In the genomic region with DNA sequence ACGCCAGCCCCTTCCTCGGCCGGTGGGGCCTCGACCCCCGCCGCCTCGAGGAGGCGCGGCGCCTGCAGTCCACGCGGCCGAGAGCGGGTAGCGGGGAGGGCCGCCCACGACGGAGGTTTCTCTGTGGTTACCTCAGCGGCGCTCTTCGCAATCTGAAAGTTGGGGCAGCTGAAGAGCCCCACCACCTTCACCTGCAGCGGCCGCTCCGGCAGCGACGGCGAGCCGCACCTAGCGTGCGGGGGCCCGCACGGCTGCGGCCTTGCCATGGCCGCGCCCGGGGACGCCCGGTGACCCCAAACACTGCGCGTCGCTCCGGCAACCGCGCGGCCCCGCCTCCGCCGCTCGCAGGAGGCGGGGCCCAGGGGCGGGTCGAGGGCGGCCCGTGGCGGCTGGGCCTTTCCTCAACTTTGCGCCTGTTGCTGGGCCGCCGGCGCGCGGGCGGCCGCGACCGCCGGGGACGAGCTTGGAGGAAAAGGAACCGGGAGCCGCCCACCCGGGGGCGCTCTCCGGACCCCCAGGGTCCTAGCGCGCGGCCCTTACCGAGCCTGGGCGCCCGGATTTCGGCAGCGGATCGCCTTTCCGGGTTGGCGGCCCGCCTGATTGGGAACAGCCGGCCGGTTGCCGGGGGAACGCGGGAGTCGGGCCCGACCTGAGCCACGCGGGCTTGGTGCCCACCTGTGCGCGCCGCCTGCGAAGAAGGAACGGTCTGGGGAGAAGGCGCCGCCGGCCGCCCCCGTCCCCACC, we compare ENCODE assay signal across 8 cellular contexts. TPM values are rescaled to one million over a fixed set of nuclear protein-coding genes. Genes with fewer than 3 reads are reported as not detected.
DNase-seq lines count a peak whose midpoint lies in the region; ATAC-seq and TF ChIP-seq lines count a peak whose summit lies in the region.

A gene (minus strand): TSS at position 304 of the 744 bp plus-strand sequence. CDS start 38 bp downstream, at position 266.
A gene with protein sequence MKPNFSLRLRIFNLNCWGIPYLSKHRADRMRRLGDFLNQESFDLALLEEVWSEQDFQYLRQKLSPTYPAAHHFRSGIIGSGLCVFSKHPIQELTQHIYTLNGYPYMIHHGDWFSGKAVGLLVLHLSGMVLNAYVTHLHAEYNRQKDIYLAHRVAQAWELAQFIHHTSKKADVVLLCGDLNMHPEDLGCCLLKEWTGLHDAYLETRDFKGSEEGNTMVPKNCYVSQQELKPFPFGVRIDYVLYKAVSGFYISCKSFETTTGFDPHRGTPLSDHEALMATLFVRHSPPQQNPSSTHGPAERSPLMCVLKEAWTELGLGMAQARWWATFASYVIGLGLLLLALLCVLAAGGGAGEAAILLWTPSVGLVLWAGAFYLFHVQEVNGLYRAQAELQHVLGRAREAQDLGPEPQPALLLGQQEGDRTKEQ (plus strand): TSS at position 400 of the 744 bp plus-strand sequence. CDS start 398 bp downstream, outside the sequence.

- intact Hi-C loops in left lung (cut with DNase I) = no loop called here

- H3K27ac ChIP-seq in coronary artery (peak within 1 kb of the TSS; percentile 75 to 93), left lung (peak within 1 kb of the TSS; percentile 90 to 95)

- peaks cover 0 to 33% of the 10 kb centered on the region in 2 donors for H3K36me3 ChIP-seq in left lung

- peaks cover 12 to 22% of the 10 kb centered on the region in 2 donors for H3K4me1 ChIP-seq in left lung

- TF ChIP-seq CTCF in coronary artery (IDR thresholded peaks at IDR 0.05) (no peak), left lung (IDR thresholded peaks at IDR 0.05) (no peak)

- peak; percentile 98 for DNase-seq in AG20443 (ENCODE audit: low spot score)
- DNase-seq in NCI-H345 (lab: John Stamatoyannopoulos, UW) = peak; percentile 88
- DNase-seq in activated CD4-positive, alpha-beta T cell treated with anti-CD3 and anti-CD28 coated beads for 4 hours = peak; percentile 74 to 76
- DNase-seq in coronary artery (ENCODE audit: low spot score) = peak; percentile 95
- DNase-seq in left lung = peak; percentile 89 to 97
- DNase-seq in stimulated activated CD4-positive, alpha-beta T cell treated with anti-CD3 and anti-CD28 coated beads, Interleukin-2, amount 100 ng/mL, for 4 hours (ENCODE audit: low read depth) = peak; percentile 63

- no peaks in the 10 kb centered on the region for H3K9me3 ChIP-seq in left lung

- ATAC-seq in GM18873 (IDR thresholded peaks at IDR 0.05; ENCODE audit: low FRiP score, unreplicated experiment) (peak; percentile 56), HG03108 (IDR thresholded peaks at IDR 0.05; ENCODE audit: unreplicated experiment) (peak; percentile 89), left lung (peak; percentile 91)

- no peaks in the 10 kb centered on the region for H3K27me3 ChIP-seq in left lung

- H3K4me3 ChIP-seq in coronary artery (peak within 1 kb of the TSS; percentile 91), left lung (peak within 1 kb of the TSS; percentile 76 to 79)

RNA-seq across cellular contexts. Expression of the first gene that starts in this region (rescaled TPM):
- total RNA-seq in left lung = 1 to 10 TPM; 4.5 to 8.4 TPM

RNA-seq across cellular contexts. Expression of the second gene that starts in this region (rescaled TPM):
- total RNA-seq in left lung = 10 to 100 TPM; 12.8 TPM

Comparison
In these comparisons a context has a peak if more than half of its experiments do, and no peak if none do; other contexts are left out.
1. Peak in every context shown above with its lines: DNase-seq, ATAC-seq, H3K4me3 ChIP-seq and H3K27ac ChIP-seq.